Comparison of ENCODE assay signal across 8 cellular contexts in the genomic region with DNA sequence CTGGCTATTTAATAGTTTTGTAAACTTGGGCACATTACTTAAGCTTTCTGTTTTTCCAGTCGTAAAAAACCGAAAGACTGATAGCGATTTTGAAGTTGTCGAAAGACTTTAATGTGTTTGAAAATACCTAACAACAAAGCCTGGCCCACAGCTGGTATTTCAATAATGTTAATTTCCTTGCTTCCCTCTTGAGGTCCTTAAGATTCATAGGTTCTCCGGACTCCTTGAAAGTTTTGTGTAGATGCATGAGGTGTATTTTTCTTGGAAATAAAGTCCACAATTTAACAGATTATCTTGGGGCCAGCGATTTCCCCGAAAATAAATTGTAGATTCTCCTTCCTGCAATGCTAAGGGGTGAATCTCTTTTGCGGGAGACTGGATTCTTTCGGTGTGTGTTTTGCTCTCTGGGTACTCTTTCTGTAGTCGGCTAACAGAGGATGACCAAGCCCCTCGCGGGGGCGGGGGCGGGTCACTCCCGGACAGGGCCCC. TPM values are rescaled to one million over a fixed set of nuclear protein-coding genes. Genes with fewer than 3 reads are reported as not detected.
DNase-seq lines count a peak whose midpoint lies in the region; ATAC-seq and TF ChIP-seq lines count a peak whose summit lies in the region.

No MANE protein-coding gene starts in this region.

- H3K79me2 ChIP-seq in neural progenitor cell (ENCODE audit: low read depth): peaks cover 56% of the 10 kb centered on the region

- H3K4me3 Mint-ChIP-seq in effector memory CD8-positive, alpha-beta T cell: peak overlapping the region; percentile 90 to 95
- peak overlapping the region; percentile 97 for H3K4me3 Mint-ChIP-seq in neural progenitor cell

- H3K36me3 ChIP-seq in BLaER1 treated with 17β-estradiol and CSF1 and Interleukin-3, amounts not matched to agents 10 nM and 100 nM: peaks cover 28 to 33% (median 30%) of the 10 kb centered on the region in 11 experiments
- H3K36me3 ChIP-seq in neural progenitor cell: peaks cover 17% of the 10 kb centered on the region

- no peak for TF ChIP-seq POLR2A in NB4 (IDR thresholded peaks at IDR 0.05; ENCODE audit: extremely low read depth, insufficient read length)

- peaks cover 33 to 40% (median 34%) of the 10 kb centered on the region in 11 experiments for H4K20me1 ChIP-seq in BLaER1 treated with 17β-estradiol and CSF1 and Interleukin-3, amounts not matched to agents 10 nM and 100 nM
- peaks cover 35% of the 10 kb centered on the region for H4K20me1 ChIP-seq in neural progenitor cell (ENCODE audit: low read depth)

- peaks cover 0 to 7% (median 0%) of the 10 kb centered on the region in 11 experiments; a peak in 4 of 22 replicates for H3K9me3 ChIP-seq in BLaER1 treated with 17β-estradiol and CSF1 and Interleukin-3, amounts not matched to agents 10 nM and 100 nM (replicated peaks in 1 of 11)
- no peaks in the 10 kb centered on the region for H3K9me3 ChIP-seq in neural progenitor cell (ENCODE audit: low read depth)

- TF ChIP-seq CTCF in NB4 (IDR thresholded peaks at IDR 0.05; ENCODE audit: low read depth, low read length) (no peak), neural progenitor cell (IDR thresholded peaks at IDR 0.05) (no peak)

- H3K9me3 Mint-ChIP-seq in effector memory CD8-positive, alpha-beta T cell: no peaks in the 10 kb centered on the region
- no peaks in the 10 kb centered on the region for H3K9me3 Mint-ChIP-seq in neural progenitor cell

- peaks cover 30% of the 10 kb centered on the region for H3F3A ChIP-seq in neural progenitor cell (ENCODE audit: low read depth)

- H3K9ac ChIP-seq in BLaER1 treated with 17β-estradiol and CSF1 and Interleukin-3, amounts not matched to agents 10 nM and 100 nM: peak overlapping the region; percentile 97 to 100 (median 99)
- peak overlapping the region; percentile 67 for H3K9ac ChIP-seq in neural progenitor cell

- ATAC-seq in effector memory CD8-positive, alpha-beta T cell (replicated peaks): no peak

- peak overlapping the region; percentile 69 for H2AFZ ChIP-seq in neural progenitor cell (replicated peaks)

- no peaks in the 10 kb centered on the region for H3K27me3 ChIP-seq in BLaER1 treated with 17β-estradiol and CSF1 and Interleukin-3, amounts not matched to agents 10 nM and 100 nM
- no peaks in the 10 kb centered on the region for H3K27me3 ChIP-seq in neural progenitor cell

- DNase-seq in NB4 (ENCODE audit: low read depth) (peak; percentile 24), neural progenitor cell (ENCODE audit: low spot score) (peak; percentile 23), SKM-1 treated with dmso at 0.1 percent for 144 hours (lab: John Stamatoyannopoulos, UW; ENCODE audit: unreplicated experiment) (no peak), NOMO-1 treated with DMSO at 0.1 percent for 48 hours (lab: John Stamatoyannopoulos, UW; ENCODE audit: unreplicated experiment) (no peak), HK-2 (ENCODE audit: unreplicated experiment) (no peak), cortex of kidney (lab: John Stamatoyannopoulos, UW) (no peak)
- no peak for DNase-seq in effector memory CD8-positive, alpha-beta T cell

- peak overlapping the region; percentile 96 to 100 (median 99) for H3K27ac ChIP-seq in BLaER1 treated with 17β-estradiol and CSF1 and Interleukin-3, amounts not matched to agents 10 nM and 100 nM
- peak overlapping the region; percentile 90 for H3K27ac ChIP-seq in neural progenitor cell

- peaks cover 43% of the 10 kb centered on the region for H3K36me3 Mint-ChIP-seq in effector memory CD8-positive, alpha-beta T cell (ENCODE audit: insufficient read depth)
- peaks cover 18% of the 10 kb centered on the region for H3K36me3 Mint-ChIP-seq in neural progenitor cell

- H3K27ac Mint-ChIP-seq in effector memory CD8-positive, alpha-beta T cell: peak overlapping the region; percentile 97
- peak overlapping the region; percentile 98 for H3K27ac Mint-ChIP-seq in neural progenitor cell

- H3K27me3 Mint-ChIP-seq in effector memory CD8-positive, alpha-beta T cell: no peaks in the 10 kb centered on the region
- peaks cover 3% of the 10 kb centered on the region for H3K27me3 Mint-ChIP-seq in neural progenitor cell (ENCODE audit: insufficient read depth, low read depth)

- peak overlapping the region; percentile 62 to 89 (median 81) for H3K4me2 ChIP-seq in BLaER1 treated with 17β-estradiol and CSF1 and Interleukin-3, amounts not matched to agents 10 nM and 100 nM
- H3K4me2 ChIP-seq in neural progenitor cell: peak overlapping the region; percentile 97

- H3K4me3 ChIP-seq in BLaER1 treated with 17β-estradiol and CSF1 and Interleukin-3, amounts not matched to agents 10 nM and 100 nM: peak overlapping the region; percentile 76 to 100 (median 95)
- peak overlapping the region; percentile 67 for H3K4me3 ChIP-seq in NB4 (ENCODE audit: low read depth, low read length)
- peak overlapping the region; percentile 75 for H3K4me3 ChIP-seq in neural progenitor cell

- peaks cover 23 to 25% of the 10 kb centered on the region in 2 donors for H3K4me1 Mint-ChIP-seq in effector memory CD8-positive, alpha-beta T cell (ENCODE audit: low read depth in 2 of 2)
- peaks cover 28% of the 10 kb centered on the region for H3K4me1 Mint-ChIP-seq in neural progenitor cell

- peaks cover 29 to 43% (median 37%) of the 10 kb centered on the region in 10 experiments for H3K4me1 ChIP-seq in BLaER1 treated with 17β-estradiol and CSF1 and Interleukin-3, amounts not matched to agents 10 nM and 100 nM
- peaks cover 26% of the 10 kb centered on the region for H3K4me1 ChIP-seq in neural progenitor cell

RNA-seq across cellular contexts. Expression of gene YTHDF2, which starts 0.7 kb away (rescaled TPM):
- total RNA-seq in neural progenitor cell (ENCODE audit: low replicate concordance): 107 and 120 TPM in 2 replicates

Comparison
In these comparisons a context has a peak if more than half of its experiments do, and no peak if none do; other contexts are left out.
1. DNase-seq: peak in NB4 (single experiment) and neural progenitor cell (single experiment); none in effector memory CD8-positive, alpha-beta T cell (0 of 3), SKM-1 treated with dmso at 0.1 percent for 144 hours (single experiment), NOMO-1 treated with DMSO at 0.1 percent for 48 hours (single experiment), HK-2 (single experiment) and cortex of kidney (single experiment).
2. Peak in every context shown above with its lines, with median percentiles within 50 percentile points of each other: H3K4me3 ChIP-seq.